1 cellular context compared by ENCODE assay signal in the genomic region with DNA sequence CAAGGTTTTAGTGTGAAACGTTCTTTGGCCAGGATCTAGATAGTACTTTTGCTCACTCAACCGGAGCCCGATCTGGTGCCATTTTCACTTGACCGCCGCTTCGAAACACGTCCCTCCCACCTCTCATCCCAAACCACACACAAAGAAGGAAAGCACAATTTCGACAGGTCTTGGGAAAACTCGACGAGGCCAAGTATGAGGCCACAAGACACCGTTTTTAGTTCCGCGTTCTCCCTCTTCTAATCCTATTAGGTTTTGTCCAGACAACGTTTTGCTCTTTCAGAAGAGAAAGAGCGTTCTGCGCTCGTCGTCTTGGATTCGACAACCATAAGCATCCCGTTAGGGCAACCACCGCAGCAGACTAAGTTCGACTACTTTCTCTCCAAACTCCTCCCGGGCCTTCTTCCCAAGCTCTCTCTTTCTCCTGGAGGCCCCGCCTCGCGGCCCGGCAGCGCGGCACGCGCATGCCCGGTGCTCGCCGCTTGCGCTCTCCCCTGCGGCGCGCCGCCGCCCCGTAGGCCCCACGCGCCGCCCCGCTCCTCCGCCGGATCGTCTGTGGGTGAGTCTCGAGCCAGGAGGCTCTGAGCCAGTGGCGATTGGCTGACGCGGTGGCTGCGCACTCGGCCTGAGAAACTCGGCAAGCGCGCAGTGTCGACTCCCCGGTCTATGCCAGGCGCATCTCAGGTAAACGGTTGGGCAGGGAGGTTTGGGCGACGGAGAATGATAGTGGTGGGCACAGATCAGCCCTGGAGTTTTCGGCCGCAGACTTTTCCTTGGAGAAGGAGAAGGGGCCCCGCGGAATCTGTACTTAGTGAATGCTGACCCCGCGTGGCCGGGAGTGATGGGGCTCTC.
TF ChIP-seq lines count a peak whose summit lies in the region.

MIPOL1 (plus strand) TSS at position 517 of the 852 bp plus-strand sequence. CDS start 49,952 bp downstream, outside the sequence.

TF ChIP-seq in HepG2, 621 proteins besides CTCF, POLR2A, EP300 and RAD21 (continued from another document and continues in another):
- TF ChIP-seq, protein P1, sequence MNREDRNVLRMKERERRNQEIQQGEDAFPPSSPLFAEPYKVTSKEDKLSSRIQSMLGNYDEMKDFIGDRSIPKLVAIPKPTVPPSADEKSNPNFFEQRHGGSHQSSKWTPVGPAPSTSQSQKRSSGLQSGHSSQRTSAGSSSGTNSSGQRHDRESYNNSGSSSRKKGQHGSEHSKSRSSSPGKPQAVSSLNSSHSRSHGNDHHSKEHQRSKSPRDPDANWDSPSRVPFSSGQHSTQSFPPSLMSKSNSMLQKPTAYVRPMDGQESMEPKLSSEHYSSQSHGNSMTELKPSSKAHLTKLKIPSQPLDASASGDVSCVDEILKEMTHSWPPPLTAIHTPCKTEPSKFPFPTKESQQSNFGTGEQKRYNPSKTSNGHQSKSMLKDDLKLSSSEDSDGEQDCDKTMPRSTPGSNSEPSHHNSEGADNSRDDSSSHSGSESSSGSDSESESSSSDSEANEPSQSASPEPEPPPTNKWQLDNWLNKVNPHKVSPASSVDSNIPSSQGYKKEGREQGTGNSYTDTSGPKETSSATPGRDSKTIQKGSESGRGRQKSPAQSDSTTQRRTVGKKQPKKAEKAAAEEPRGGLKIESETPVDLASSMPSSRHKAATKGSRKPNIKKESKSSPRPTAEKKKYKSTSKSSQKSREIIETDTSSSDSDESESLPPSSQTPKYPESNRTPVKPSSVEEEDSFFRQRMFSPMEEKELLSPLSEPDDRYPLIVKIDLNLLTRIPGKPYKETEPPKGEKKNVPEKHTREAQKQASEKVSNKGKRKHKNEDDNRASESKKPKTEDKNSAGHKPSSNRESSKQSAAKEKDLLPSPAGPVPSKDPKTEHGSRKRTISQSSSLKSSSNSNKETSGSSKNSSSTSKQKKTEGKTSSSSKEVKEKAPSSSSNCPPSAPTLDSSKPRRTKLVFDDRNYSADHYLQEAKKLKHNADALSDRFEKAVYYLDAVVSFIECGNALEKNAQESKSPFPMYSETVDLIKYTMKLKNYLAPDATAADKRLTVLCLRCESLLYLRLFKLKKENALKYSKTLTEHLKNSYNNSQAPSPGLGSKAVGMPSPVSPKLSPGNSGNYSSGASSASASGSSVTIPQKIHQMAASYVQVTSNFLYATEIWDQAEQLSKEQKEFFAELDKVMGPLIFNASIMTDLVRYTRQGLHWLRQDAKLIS (CRISPR knock-in tag; IDR thresholded peaks at IDR 0.05), result peak; percentile 66
- peak; percentile 97 for TF ChIP-seq SPEN (CRISPR knock-in tag; IDR thresholded peaks at IDR 0.05; ENCODE audit: low read depth)
- TF ChIP-seq ZHX1 (CRISPR knock-in tag; IDR thresholded peaks at IDR 0.05; ENCODE audit: low read depth), result 0 out of 2 replicates have a peak, but pooled peaks have one; percentile 83
- TF ChIP-seq MLLT10 (CRISPR knock-in tag; IDR thresholded peaks at IDR 0.05), result no peak
- TF ChIP-seq ZFP62 (CRISPR knock-in tag; IDR thresholded peaks at IDR 0.05), result peak; percentile 72; the same call in 1 of the 2 replicates
- 0 out of 2 replicates have a peak, but pooled peaks have one; percentile 75 for TF ChIP-seq ZNF614 (CRISPR knock-in tag; IDR thresholded peaks at IDR 0.05; ENCODE audit: borderline replicate concordance)
- TF ChIP-seq, protein P2, sequence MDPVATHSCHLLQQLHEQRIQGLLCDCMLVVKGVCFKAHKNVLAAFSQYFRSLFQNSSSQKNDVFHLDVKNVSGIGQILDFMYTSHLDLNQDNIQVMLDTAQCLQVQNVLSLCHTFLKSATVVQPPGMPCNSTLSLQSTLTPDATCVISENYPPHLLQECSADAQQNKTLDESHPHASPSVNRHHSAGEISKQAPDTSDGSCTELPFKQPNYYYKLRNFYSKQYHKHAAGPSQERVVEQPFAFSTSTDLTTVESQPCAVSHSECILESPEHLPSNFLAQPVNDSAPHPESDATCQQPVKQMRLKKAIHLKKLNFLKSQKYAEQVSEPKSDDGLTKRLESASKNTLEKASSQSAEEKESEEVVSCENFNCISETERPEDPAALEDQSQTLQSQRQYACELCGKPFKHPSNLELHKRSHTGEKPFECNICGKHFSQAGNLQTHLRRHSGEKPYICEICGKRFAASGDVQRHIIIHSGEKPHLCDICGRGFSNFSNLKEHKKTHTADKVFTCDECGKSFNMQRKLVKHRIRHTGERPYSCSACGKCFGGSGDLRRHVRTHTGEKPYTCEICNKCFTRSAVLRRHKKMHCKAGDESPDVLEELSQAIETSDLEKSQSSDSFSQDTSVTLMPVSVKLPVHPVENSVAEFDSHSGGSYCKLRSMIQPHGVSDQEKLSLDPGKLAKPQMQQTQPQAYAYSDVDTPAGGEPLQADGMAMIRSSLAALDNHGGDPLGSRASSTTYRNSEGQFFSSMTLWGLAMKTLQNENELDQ (CRISPR knock-in tag; IDR thresholded peaks at IDR 0.05; ENCODE audit: borderline replicate concordance), result no peak; the same call in 1 of the 2 replicates
- TF ChIP-seq RELA (CRISPR knock-in tag; IDR thresholded peaks at IDR 0.05), result peak; percentile 87
- peak; percentile 73 for TF ChIP-seq ZSCAN20 (CRISPR knock-in tag; IDR thresholded peaks at IDR 0.05; ENCODE audit: borderline replicate concordance)
- peak; percentile 34 for TF ChIP-seq STAG1 (CRISPR knock-in tag; IDR thresholded peaks at IDR 0.05)
- peak; percentile 95 for TF ChIP-seq ZBTB44 (CRISPR knock-in tag; IDR thresholded peaks at IDR 0.05)
- peak; percentile 98; the same call in 1 of the 2 replicates for TF ChIP-seq ZNF558 (CRISPR knock-in tag; IDR thresholded peaks at IDR 0.05; ENCODE audit: borderline replicate concordance)
- TF ChIP-seq ZNF577 (CRISPR knock-in tag; IDR thresholded peaks at IDR 0.05; ENCODE audit: borderline replicate concordance, low read depth), result no peak
- TF ChIP-seq PAF1 (CRISPR knock-in tag; IDR thresholded peaks at IDR 0.05), result no peak
- TF ChIP-seq, protein P3, sequence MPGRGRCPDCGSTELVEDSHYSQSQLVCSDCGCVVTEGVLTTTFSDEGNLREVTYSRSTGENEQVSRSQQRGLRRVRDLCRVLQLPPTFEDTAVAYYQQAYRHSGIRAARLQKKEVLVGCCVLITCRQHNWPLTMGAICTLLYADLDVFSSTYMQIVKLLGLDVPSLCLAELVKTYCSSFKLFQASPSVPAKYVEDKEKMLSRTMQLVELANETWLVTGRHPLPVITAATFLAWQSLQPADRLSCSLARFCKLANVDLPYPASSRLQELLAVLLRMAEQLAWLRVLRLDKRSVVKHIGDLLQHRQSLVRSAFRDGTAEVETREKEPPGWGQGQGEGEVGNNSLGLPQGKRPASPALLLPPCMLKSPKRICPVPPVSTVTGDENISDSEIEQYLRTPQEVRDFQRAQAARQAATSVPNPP (CRISPR knock-in tag; IDR thresholded peaks at IDR 0.05), result peak; percentile 95
- peak; percentile 83 for TF ChIP-seq RXRA (CRISPR knock-in tag; IDR thresholded peaks at IDR 0.05)
- peak; percentile 93 for TF ChIP-seq ZNF142 (CRISPR knock-in tag; IDR thresholded peaks at IDR 0.05)
- TF ChIP-seq NCOA5 (CRISPR knock-in tag; IDR thresholded peaks at IDR 0.05), result 0 out of 2 replicates have a peak, but pooled peaks have one; percentile 22
- TF ChIP-seq, protein P4, sequence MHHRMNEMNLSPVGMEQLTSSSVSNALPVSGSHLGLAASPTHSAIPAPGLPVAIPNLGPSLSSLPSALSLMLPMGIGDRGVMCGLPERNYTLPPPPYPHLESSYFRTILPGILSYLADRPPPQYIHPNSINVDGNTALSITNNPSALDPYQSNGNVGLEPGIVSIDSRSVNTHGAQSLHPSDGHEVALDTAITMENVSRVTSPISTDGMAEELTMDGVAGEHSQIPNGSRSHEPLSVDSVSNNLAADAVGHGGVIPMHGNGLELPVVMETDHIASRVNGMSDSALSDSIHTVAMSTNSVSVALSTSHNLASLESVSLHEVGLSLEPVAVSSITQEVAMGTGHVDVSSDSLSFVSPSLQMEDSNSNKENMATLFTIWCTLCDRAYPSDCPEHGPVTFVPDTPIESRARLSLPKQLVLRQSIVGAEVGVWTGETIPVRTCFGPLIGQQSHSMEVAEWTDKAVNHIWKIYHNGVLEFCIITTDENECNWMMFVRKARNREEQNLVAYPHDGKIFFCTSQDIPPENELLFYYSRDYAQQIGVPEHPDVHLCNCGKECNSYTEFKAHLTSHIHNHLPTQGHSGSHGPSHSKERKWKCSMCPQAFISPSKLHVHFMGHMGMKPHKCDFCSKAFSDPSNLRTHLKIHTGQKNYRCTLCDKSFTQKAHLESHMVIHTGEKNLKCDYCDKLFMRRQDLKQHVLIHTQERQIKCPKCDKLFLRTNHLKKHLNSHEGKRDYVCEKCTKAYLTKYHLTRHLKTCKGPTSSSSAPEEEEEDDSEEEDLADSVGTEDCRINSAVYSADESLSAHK (CRISPR knock-in tag; IDR thresholded peaks at IDR 0.05; ENCODE audit: borderline replicate concordance), result no peak; the same call in none of the 2 replicates
- TF ChIP-seq ZNF816 (CRISPR knock-in tag; IDR thresholded peaks at IDR 0.05; ENCODE audit: borderline replicate concordance), result peak; percentile 55; the same call in 1 of the 2 replicates
- no peak for TF ChIP-seq ATF1 (CRISPR knock-in tag; IDR thresholded peaks at IDR 0.05)
- TF ChIP-seq, protein P5, sequence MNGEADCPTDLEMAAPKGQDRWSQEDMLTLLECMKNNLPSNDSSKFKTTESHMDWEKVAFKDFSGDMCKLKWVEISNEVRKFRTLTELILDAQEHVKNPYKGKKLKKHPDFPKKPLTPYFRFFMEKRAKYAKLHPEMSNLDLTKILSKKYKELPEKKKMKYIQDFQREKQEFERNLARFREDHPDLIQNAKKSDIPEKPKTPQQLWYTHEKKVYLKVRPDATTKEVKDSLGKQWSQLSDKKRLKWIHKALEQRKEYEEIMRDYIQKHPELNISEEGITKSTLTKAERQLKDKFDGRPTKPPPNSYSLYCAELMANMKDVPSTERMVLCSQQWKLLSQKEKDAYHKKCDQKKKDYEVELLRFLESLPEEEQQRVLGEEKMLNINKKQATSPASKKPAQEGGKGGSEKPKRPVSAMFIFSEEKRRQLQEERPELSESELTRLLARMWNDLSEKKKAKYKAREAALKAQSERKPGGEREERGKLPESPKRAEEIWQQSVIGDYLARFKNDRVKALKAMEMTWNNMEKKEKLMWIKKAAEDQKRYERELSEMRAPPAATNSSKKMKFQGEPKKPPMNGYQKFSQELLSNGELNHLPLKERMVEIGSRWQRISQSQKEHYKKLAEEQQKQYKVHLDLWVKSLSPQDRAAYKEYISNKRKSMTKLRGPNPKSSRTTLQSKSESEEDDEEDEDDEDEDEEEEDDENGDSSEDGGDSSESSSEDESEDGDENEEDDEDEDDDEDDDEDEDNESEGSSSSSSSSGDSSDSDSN (CRISPR knock-in tag; IDR thresholded peaks at IDR 0.05), result peak; percentile 96
- peak; percentile 9; the same call in 1 of the 2 replicates for TF ChIP-seq SRF (IDR thresholded peaks at IDR 0.05; ENCODE audit: low read depth, low read length)
